ENCODE assay signal across 8 cellular contexts in genomic region chr5:13250450-13251291, GRCh38.
DNase-seq lines count a peak whose midpoint lies in the region; ATAC-seq and TF ChIP-seq lines count a peak whose summit lies in the region.

No MANE protein-coding gene starts in this region.

- H4K20me1 ChIP-seq in GM23338 (replicated peaks; ENCODE audit: insufficient read depth) (no peaks in the 10 kb centered on the region), OCI-LY3 (ENCODE audit: insufficient read depth, low read length) (no peaks in the 10 kb centered on the region), hepatocyte (ENCODE audit: insufficient read depth, poor library complexity, severe bottlenecking) (no peaks in the 10 kb centered on the region)

- H3K9me2 ChIP-seq in GM23338 (ENCODE audit: insufficient read depth) = no peaks in the 10 kb centered on the region
- no peaks in the 10 kb centered on the region for H3K9me2 ChIP-seq in hepatocyte (replicated peaks; ENCODE audit: insufficient read depth)

- WGBS in hepatocyte (ENCODE audit: low lambda C conversion rate, missing lambda C conversion rate) = 80% methylated on average over 4 of the region's 4 CpGs

- peak; percentile 47 to 70 for TF ChIP-seq CTCF in Caco-2 (IDR thresholded peaks at IDR 0.05; ENCODE audit: insufficient read depth in 1 of 2, low read depth in 1 of 2, low read length in 1 of 2, severe bottlenecking in 1 of 2, unreplicated experiment in 1 of 2)
- TF ChIP-seq CTCF in GM23338 (conservative IDR thresholded peaks at IDR 0.05; ENCODE audit: low read depth in 2 of 2) = peak; percentile 61 to 74
- peak; percentile 49 for TF ChIP-seq CTCF in OCI-LY3 (IDR thresholded peaks at IDR 0.05; ENCODE audit: low read depth, low read length)
- TF ChIP-seq CTCF in hepatocyte (IDR thresholded peaks at IDR 0.05; ENCODE audit: poor library complexity) = peak; percentile 31

- H2AFZ ChIP-seq in GM23338 = no peak overlapping the region
- no peak overlapping the region for H2AFZ ChIP-seq in OCI-LY3 (ENCODE audit: low read depth, low read length)
- no peak overlapping the region for H2AFZ ChIP-seq in hepatocyte

- H3K36me3 ChIP-seq in Caco-2 (ENCODE audit: control insufficient read depth, insufficient read depth, low read length) (no peaks in the 10 kb centered on the region), GM23338 (ENCODE audit: insufficient read depth) (no peaks in the 10 kb centered on the region), OCI-LY3 (replicated peaks; ENCODE audit: low read depth, low read length) (no peaks in the 10 kb centered on the region), hepatocyte (replicated peaks; ENCODE audit: insufficient read depth, low read depth) (no peaks in the 10 kb centered on the region)

- H3K4me3 Mint-ChIP-seq in Caco-2 (ENCODE audit: unreplicated experiment) (no peak overlapping the region), GM23338 (no peak overlapping the region)
- H3K4me3 Mint-ChIP-seq in activated CD4-positive, alpha-beta memory T cell treated with anti-CD3 and anti-CD28 coated beads, Interleukin-2, amount 10 ng/mL, durations not matched to agents 7 days and 5 days = no peak overlapping the region

- CTCF ChIA-PET in Caco-2 (lab: Charles Lee) = no interaction called here
- CTCF ChIA-PET in activated CD4-positive, alpha-beta memory T cell treated with anti-CD3 and anti-CD28 coated beads, Interleukin-2, amount 10 ng/mL, durations not matched to agents 7 days and 5 days (lab: Charles Lee) = no interaction called here

- H3K27ac Mint-ChIP-seq in Caco-2 (ENCODE audit: unreplicated experiment) (no peak overlapping the region), GM23338 (no peak overlapping the region)
- H3K27ac Mint-ChIP-seq in activated CD4-positive, alpha-beta memory T cell treated with anti-CD3 and anti-CD28 coated beads, Interleukin-2, amount 10 ng/mL, durations not matched to agents 7 days and 5 days = no peak overlapping the region

- H3K4me1 ChIP-seq in Caco-2 (peaks cover 4% of the 10 kb centered on the region; the same call in 1 of the 2 replicates), GM23338 (ENCODE audit: insufficient read depth) (peaks cover 12% of the 10 kb centered on the region; the same call in 1 of the 2 replicates), OCI-LY3 (ENCODE audit: low read length) (no peaks in the 10 kb centered on the region; the same call in 1 of the 2 replicates), hepatocyte (ENCODE audit: insufficient read depth) (no peaks in the 10 kb centered on the region)

- no peak overlapping the region for H3K4me2 ChIP-seq in GM23338
- no peak overlapping the region for H3K4me2 ChIP-seq in OCI-LY3 (ENCODE audit: low read length)
- H3K4me2 ChIP-seq in hepatocyte = no peak overlapping the region

- H3K27me3 Mint-ChIP-seq in Caco-2 (ENCODE audit: insufficient read depth, unreplicated experiment) = no peaks in the 10 kb centered on the region
- no peaks in the 10 kb centered on the region for H3K27me3 Mint-ChIP-seq in GM23338 (ENCODE audit: insufficient read depth, low read depth, poor library complexity)
- H3K27me3 Mint-ChIP-seq in activated CD4-positive, alpha-beta memory T cell treated with anti-CD3 and anti-CD28 coated beads, Interleukin-2, amount 10 ng/mL, durations not matched to agents 7 days and 5 days = no peaks in the 10 kb centered on the region

- H3K27ac ChIP-seq in GM23338 (ENCODE audit: low read depth) (no peak overlapping the region), OCI-LY3 (ENCODE audit: low read length) (no peak overlapping the region), hepatocyte (no peak overlapping the region)

- H3K27me3 ChIP-seq in Caco-2 (replicated peaks; ENCODE audit: control insufficient read depth, insufficient read depth, low read length) (no peaks in the 10 kb centered on the region), GM23338 (ENCODE audit: insufficient read depth) (no peaks in the 10 kb centered on the region), OCI-LY3 (ENCODE audit: low read depth, low read length) (no peaks in the 10 kb centered on the region), hepatocyte (no peaks in the 10 kb centered on the region)

- H3K9ac ChIP-seq in OCI-LY3 (ENCODE audit: low read length) = no peak overlapping the region

- H3K79me2 ChIP-seq in GM23338 (replicated peaks; ENCODE audit: insufficient read depth) (no peaks in the 10 kb centered on the region), OCI-LY3 (ENCODE audit: low read length) (no peaks in the 10 kb centered on the region), hepatocyte (no peaks in the 10 kb centered on the region)

- POLR2A ChIA-PET in Caco-2 (lab: Charles Lee) = no interaction called here
- POLR2A ChIA-PET in activated CD4-positive, alpha-beta memory T cell treated with anti-CD3 and anti-CD28 coated beads, Interleukin-2, amount 10 ng/mL, durations not matched to agents 7 days and 5 days (lab: Charles Lee) = no interaction called here

- DNase-seq in Caco-2 (no peak), GM23338 (ENCODE audit: low spot score) (peak; percentile 81), hepatocyte (ENCODE audit: low spot score) (peak; percentile 9), DMS79 (lab: John Stamatoyannopoulos, UW) (no peak)
- no peak for DNase-seq in activated CD4-positive, alpha-beta memory T cell treated with anti-CD3 and anti-CD28 coated beads, Interleukin-2, amount 10 ng/mL, durations not matched to agents 7 days and 5 days

- intact Hi-C loops in Caco-2 (cut with micrococcal nuclease; ENCODE audit: unreplicated experiment) = no loop called here

- H3K9me3 ChIP-seq in Caco-2 (no peaks in the 10 kb centered on the region), OCI-LY3 (ENCODE audit: insufficient read depth, low read length) (no peaks in the 10 kb centered on the region), hepatocyte (ENCODE audit: low read depth) (no peaks in the 10 kb centered on the region)

- H3F3A ChIP-seq in GM23338 (replicated peaks; ENCODE audit: low read depth) = no peaks in the 10 kb centered on the region

- H3K4me3 ChIP-seq in Caco-2 (ENCODE audit: low read depth, low read length) (no peak overlapping the region), GM23338 (no peak overlapping the region), OCI-LY3 (ENCODE audit: low read length) (no peak overlapping the region), hepatocyte (no peak overlapping the region)

- H3K9me3 Mint-ChIP-seq in Caco-2 (ENCODE audit: unreplicated experiment) (no peaks in the 10 kb centered on the region), GM23338 (no peaks in the 10 kb centered on the region)
- H3K9me3 Mint-ChIP-seq in activated CD4-positive, alpha-beta memory T cell treated with anti-CD3 and anti-CD28 coated beads, Interleukin-2, amount 10 ng/mL, durations not matched to agents 7 days and 5 days = peaks cover 8% of the 10 kb centered on the region

- H3K36me3 Mint-ChIP-seq in Caco-2 (ENCODE audit: insufficient read depth, unreplicated experiment) = no peaks in the 10 kb centered on the region
- H3K36me3 Mint-ChIP-seq in GM23338 (ENCODE audit: low read depth) = no peaks in the 10 kb centered on the region
- H3K36me3 Mint-ChIP-seq in activated CD4-positive, alpha-beta memory T cell treated with anti-CD3 and anti-CD28 coated beads, Interleukin-2, amount 10 ng/mL, durations not matched to agents 7 days and 5 days (ENCODE audit: low read depth) = no peaks in the 10 kb centered on the region

- no TSS peak for BruUV-seq in Caco-2 (replicated peaks; lab: Mats Ljungman, UMichigan)

- ATAC-seq in GM23338 (peak; percentile 67), HG03460 (IDR thresholded peaks at IDR 0.05; ENCODE audit: unreplicated experiment) (no peak), GM18517 (IDR thresholded peaks at IDR 0.05; ENCODE audit: unreplicated experiment) (no peak)

- H3K4me1 Mint-ChIP-seq in Caco-2 (ENCODE audit: low read depth, unreplicated experiment) (no peaks in the 10 kb centered on the region), GM23338 (peaks cover 18% of the 10 kb centered on the region)
- no peaks in the 10 kb centered on the region for H3K4me1 Mint-ChIP-seq in activated CD4-positive, alpha-beta memory T cell treated with anti-CD3 and anti-CD28 coated beads, Interleukin-2, amount 10 ng/mL, durations not matched to agents 7 days and 5 days

TF ChIP-seq in GM23338, 12 proteins besides CTCF, POLR2A, EP300 and RAD21:
- TF ChIP-seq CREB1 (CRISPR knock-in tag; IDR thresholded peaks at IDR 0.05; ENCODE audit: low read depth) (no peak), JUNB (IDR thresholded peaks at IDR 0.05; ENCODE audit: unreplicated experiment) (no peak)
- TF ChIP-seq, protein P1, sequence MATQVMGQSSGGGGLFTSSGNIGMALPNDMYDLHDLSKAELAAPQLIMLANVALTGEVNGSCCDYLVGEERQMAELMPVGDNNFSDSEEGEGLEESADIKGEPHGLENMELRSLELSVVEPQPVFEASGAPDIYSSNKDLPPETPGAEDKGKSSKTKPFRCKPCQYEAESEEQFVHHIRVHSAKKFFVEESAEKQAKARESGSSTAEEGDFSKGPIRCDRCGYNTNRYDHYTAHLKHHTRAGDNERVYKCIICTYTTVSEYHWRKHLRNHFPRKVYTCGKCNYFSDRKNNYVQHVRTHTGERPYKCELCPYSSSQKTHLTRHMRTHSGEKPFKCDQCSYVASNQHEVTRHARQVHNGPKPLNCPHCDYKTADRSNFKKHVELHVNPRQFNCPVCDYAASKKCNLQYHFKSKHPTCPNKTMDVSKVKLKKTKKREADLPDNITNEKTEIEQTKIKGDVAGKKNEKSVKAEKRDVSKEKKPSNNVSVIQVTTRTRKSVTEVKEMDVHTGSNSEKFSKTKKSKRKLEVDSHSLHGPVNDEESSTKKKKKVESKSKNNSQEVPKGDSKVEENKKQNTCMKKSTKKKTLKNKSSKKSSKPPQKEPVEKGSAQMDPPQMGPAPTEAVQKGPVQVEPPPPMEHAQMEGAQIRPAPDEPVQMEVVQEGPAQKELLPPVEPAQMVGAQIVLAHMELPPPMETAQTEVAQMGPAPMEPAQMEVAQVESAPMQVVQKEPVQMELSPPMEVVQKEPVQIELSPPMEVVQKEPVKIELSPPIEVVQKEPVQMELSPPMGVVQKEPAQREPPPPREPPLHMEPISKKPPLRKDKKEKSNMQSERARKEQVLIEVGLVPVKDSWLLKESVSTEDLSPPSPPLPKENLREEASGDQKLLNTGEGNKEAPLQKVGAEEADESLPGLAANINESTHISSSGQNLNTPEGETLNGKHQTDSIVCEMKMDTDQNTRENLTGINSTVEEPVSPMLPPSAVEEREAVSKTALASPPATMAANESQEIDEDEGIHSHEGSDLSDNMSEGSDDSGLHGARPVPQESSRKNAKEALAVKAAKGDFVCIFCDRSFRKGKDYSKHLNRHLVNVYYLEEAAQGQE (IDR thresholded peaks at IDR 0.05; ENCODE audit: unreplicated experiment) = no peak

Comparison
In these comparisons a context has a peak if more than half of its experiments do, and no peak if none do; other contexts are left out.
1. DNase-seq: peak in GM23338 (single experiment) and hepatocyte (single experiment); none in Caco-2 (0 of 2), activated CD4-positive, alpha-beta memory T cell treated with anti-CD3 and anti-CD28 coated beads, Interleukin-2, amount 10 ng/mL, durations not matched to agents 7 days and 5 days (single experiment) and DMS79 (single experiment).
2. Peak in every context shown above with its lines, with median percentiles within 50 percentile points of each other: CTCF ChIP-seq.